In the genomic region with DNA sequence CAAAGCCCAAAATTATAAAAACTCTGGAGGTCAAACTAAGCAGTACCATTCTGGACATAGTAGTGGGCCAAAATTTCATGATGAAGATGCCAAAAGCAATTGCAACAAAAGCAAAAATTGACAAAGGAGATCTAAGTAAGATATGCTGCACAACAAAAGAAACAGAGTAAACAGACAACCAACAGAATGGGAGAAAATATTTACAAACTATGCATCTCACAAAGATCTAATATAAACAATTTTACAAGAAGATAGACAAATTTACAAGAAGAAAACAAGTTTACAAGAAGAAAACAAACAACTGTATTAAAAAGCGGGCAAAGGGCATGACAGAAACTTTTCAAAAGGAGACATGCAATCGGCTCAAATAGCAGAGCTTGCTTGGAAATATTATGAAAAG, we compare ENCODE assay signal across 29 cellular contexts.
"Had no signal": no experiment of that assay in that cellular context is flagged by ENCODE, and none has a peak within 500 bp of the region (broad histone marks: within the 10 kb centered on the region; RNA-seq: fewer than 3 reads in every experiment).

No MANE protein-coding gene starts in this region.

- H3K27ac ChIP-seq: adrenal gland, ascending aorta, body of pancreas, brain microvascular endothelial cell, breast epithelium, cardiac muscle cell had no signal

- DNase-seq: activated effector memory CD4-positive, alpha-beta T cell treated with anti-CD3 and anti-CD28 coated beads, Interleukin-2, amount 50 U/mL, for 16 hours; activated effector memory CD4-positive, alpha-beta T cell treated with Interleukin-2 at 50 U/mL for 16 hours; activated gamma-delta T cell; activated gamma-delta T cell treated with Interleukin-2 at 50 U/mL for 16 hours; activated naive CD4-positive, alpha-beta T cell; activated naive CD4-positive, alpha-beta T cell treated with anti-CD3 and anti-CD28 coated beads for 36 hours; activated naive CD4-positive, alpha-beta T cell treated with anti-CD3 and anti-CD28 coated beads, Interleukin-2, amount 10 ng/mL, durations not matched to agents 7 days and 5 days; activated naive CD4-positive, alpha-beta T cell treated with anti-CD3 and anti-CD28 coated beads, Interleukin-2, amount 50 U/mL, for 16 hours; activated naive CD4-positive, alpha-beta T cell treated with Interleukin-2 at 50 U/mL for 16 hours; activated naive CD8-positive, alpha-beta T cell treated with anti-CD3 and anti-CD28 coated beads for 36 hours; activated naive CD8-positive, alpha-beta T cell treated with anti-CD3 and anti-CD28 coated beads, Interleukin-2, amount 10 ng/mL, durations not matched to agents 7 days and 5 days; activated naive CD8-positive, alpha-beta T cell treated with anti-CD3 and anti-CD28 coated beads, Interleukin-2, amount 50 U/mL, for 24 hours; activated T-cell treated with anti-CD3 and anti-CD28 coated beads, Interleukin-2, amount 50 U/mL, for 24 hours; activated T-cell treated with anti-CD3 and anti-CD28 coated beads, Interleukin-2, amount 50 U/mL, for 4 hours; activated T-cell treated with anti-CD3 and anti-CD28 coated beads, Interleukin-2, amount 50 U/mL, for 48 hours; activated T-cell treated with anti-CD3 and anti-CD28 coated beads, Interleukin-2, amount 50 U/mL, for 72 hours; adrenal gland; amniotic stem cell; amygdala; anterior cingulate cortex; aorta; body of pancreas; brain microvascular endothelial cell; caudate nucleus; central memory CD4-positive, alpha-beta T cell; cerebellar nuclear complex had no signal

- H3K4me3 ChIP-seq: adrenal gland, ascending aorta, body of pancreas, breast epithelium, cardiac muscle cell had no signal
